Comparison of ENCODE assay signal across 8 cellular contexts in genomic region chr1:42952353-42953001, GRCh38. TPM values are rescaled to one million over a fixed set of nuclear protein-coding genes. Genes with fewer than 3 reads are reported as not detected.
DNase-seq lines count a peak whose midpoint lies in the region; ATAC-seq and TF ChIP-seq lines count a peak whose summit lies in the region.

No MANE protein-coding gene starts in this region.

- no TSS peak for BruUV-seq in Calu3 (replicated peaks; lab: Mats Ljungman, UMichigan)

- H3K36me3 Mint-ChIP-seq in IgD-negative memory B cell (peaks cover 15% of the 10 kb centered on the region), Calu3 (ENCODE audit: insufficient read depth, unreplicated experiment) (peaks cover 65% of the 10 kb centered on the region)
- peaks cover 25 to 59% of the 10 kb centered on the region in 2 donors for H3K36me3 Mint-ChIP-seq in stimulated activated naive B cell treated with anti-CD40 and anti-IgM and Interleukin-4, amounts not matched to agents 10 μg/mL and 1 μg/mL and 100 μg/mL, for 72 hours

- H3K27ac Mint-ChIP-seq in IgD-negative memory B cell (peak overlapping the region; percentile 96 to 98 (median 97)), Calu3 (ENCODE audit: unreplicated experiment) (no peak overlapping the region)
- peak overlapping the region; percentile 93 for H3K27ac Mint-ChIP-seq in stimulated activated naive B cell treated with anti-CD40 and anti-IgM and Interleukin-4, amounts not matched to agents 10 μg/mL and 1 μg/mL and 100 μg/mL, for 72 hours

- H3K27me3 Mint-ChIP-seq in IgD-negative memory B cell (no peaks in the 10 kb centered on the region), Calu3 (ENCODE audit: unreplicated experiment) (no peaks in the 10 kb centered on the region)
- no peaks in the 10 kb centered on the region for H3K27me3 Mint-ChIP-seq in stimulated activated naive B cell treated with anti-CD40 and anti-IgM and Interleukin-4, amounts not matched to agents 10 μg/mL and 1 μg/mL and 100 μg/mL, for 72 hours

- TF ChIP-seq EP300 in ovary (IDR thresholded peaks at IDR 0.05), result no peak

- no peak for TF ChIP-seq POLR2A in ovary (IDR thresholded peaks at IDR 0.05)

- no peaks in the 10 kb centered on the region for H3K27me3 ChIP-seq in left ventricle myocardium inferior (ENCODE audit: low read depth)
- H3K27me3 ChIP-seq in ovary, result no peaks in the 10 kb centered on the region

- peak overlapping the region; percentile 63 for H3K27ac ChIP-seq in left ventricle myocardium inferior (replicated peaks)
- H3K27ac ChIP-seq in ovary, result no peak overlapping the region

- CTCF ChIA-PET in Calu3 (lab: Charles Lee), result interaction anchor here (1.2 to 1.4 kb wide), 2 partner anchors 23 to 39 kb away, joined by 4 read pairs; no protein-coding TSS in a partner anchor

- WGBS in ovary, 3 donors, result 91 to 94% (median 92%) methylated on average over 10 of the region's 10 CpGs

- peak; percentile 77 to 87 for ATAC-seq in stimulated activated naive B cell treated with anti-CD40 and anti-IgM and Interleukin-4, amounts not matched to agents 10 μg/mL and 1 μg/mL and 100 μg/mL, for 72 hours (replicated peaks)

- H3K4me3 Mint-ChIP-seq in IgD-negative memory B cell, result peak overlapping the region; percentile 73 to 99 (median 84)
- peak overlapping the region; percentile 25 to 62 for H3K4me3 Mint-ChIP-seq in stimulated activated naive B cell treated with anti-CD40 and anti-IgM and Interleukin-4, amounts not matched to agents 10 μg/mL and 1 μg/mL and 100 μg/mL, for 72 hours
- no peak overlapping the region for H3K4me3 Mint-ChIP-seq in Calu3 (ENCODE audit: low read depth, unreplicated experiment)

- intact Hi-C loops in left ventricle myocardium inferior (cut with micrococcal nuclease) (no loop called here), cardiac septum (cut with DNase I) (no loop called here), Calu3 (cut with micrococcal nuclease; ENCODE audit: unreplicated experiment) (no loop called here), ovary (cut with DNase I) (no loop called here)

- H3K9me3 ChIP-seq in left ventricle myocardium inferior (replicated peaks) (no peaks in the 10 kb centered on the region), ovary (no peaks in the 10 kb centered on the region)

- H3K9me3 Mint-ChIP-seq in IgD-negative memory B cell (no peaks in the 10 kb centered on the region), Calu3 (ENCODE audit: low read depth, unreplicated experiment) (no peaks in the 10 kb centered on the region)
- H3K9me3 Mint-ChIP-seq in stimulated activated naive B cell treated with anti-CD40 and anti-IgM and Interleukin-4, amounts not matched to agents 10 μg/mL and 1 μg/mL and 100 μg/mL, for 72 hours, result peaks cover 0 to 2% of the 10 kb centered on the region in 2 donors

- TF ChIP-seq CTCF in left ventricle myocardium inferior (IDR thresholded peaks at IDR 0.05; ENCODE audit: borderline replicate concordance), result no peak
- no peak for TF ChIP-seq CTCF in Calu3 (IDR thresholded peaks at IDR 0.05; ENCODE audit: unreplicated experiment)
- TF ChIP-seq CTCF in ovary (IDR thresholded peaks at IDR 0.05), result no peak

- H3K4me1 Mint-ChIP-seq in IgD-negative memory B cell, result peaks cover 58 to 70% (median 66%) of the 10 kb centered on the region in 3 donors
- peaks cover 64 to 96% of the 10 kb centered on the region in 2 donors for H3K4me1 Mint-ChIP-seq in stimulated activated naive B cell treated with anti-CD40 and anti-IgM and Interleukin-4, amounts not matched to agents 10 μg/mL and 1 μg/mL and 100 μg/mL, for 72 hours
- peaks cover 64% of the 10 kb centered on the region for H3K4me1 Mint-ChIP-seq in Calu3 (ENCODE audit: low read depth, unreplicated experiment)

- peaks cover 77% of the 10 kb centered on the region for H3K4me1 ChIP-seq in left ventricle myocardium inferior
- H3K4me1 ChIP-seq in ovary (ENCODE audit: insufficient read depth), result no peaks in the 10 kb centered on the region

- H3K4me3 ChIP-seq in left ventricle myocardium inferior (no peak overlapping the region), ovary (no peak overlapping the region)

- H3K36me3 ChIP-seq in left ventricle myocardium inferior (no peaks in the 10 kb centered on the region), ovary (no peaks in the 10 kb centered on the region)

- DNase-seq in left ventricle myocardium inferior, result no peak
- DNase-seq in cardiac septum (ENCODE audit: low spot score), result no peak
- DNase-seq in central memory CD4-positive, alpha-beta T cell, result peak; percentile 45
- DNase-seq in stimulated activated naive B cell treated with anti-CD40 and anti-IgM and Interleukin-4, amounts not matched to agents 10 μg/mL and 1 μg/mL and 100 μg/mL, for 72 hours, result peak; percentile 60
- no peak for DNase-seq in stimulated activated CD4-positive, alpha-beta T cell treated with anti-CD3 and anti-CD28 coated beads, Interleukin-15, amount 100 ng/mL, for 24 hours
- no peak for DNase-seq in Calu3
- DNase-seq in ovary, result no peak

RNA-seq across cellular contexts. Expression of gene SLC2A1, which starts 6.2 kb away (rescaled TPM):
- 54.9 TPM for total RNA-seq in left ventricle myocardium inferior
- 31.9 TPM for total RNA-seq in cardiac septum
- 90.6 TPM for polyA plus RNA-seq in IgD-negative memory B cell
- total RNA-seq in Calu3 (2022), result 163 and 183 TPM in 2 replicates
- 10 to 100 TPM; 10.3 to 65.4 (median 26.0) TPM for total RNA-seq in ovary
- 10 to 100 TPM; 11.4 to 11.7 TPM for polyA plus RNA-seq in ovary

Comparison
In these comparisons a context has a peak if more than half of its experiments do, and no peak if none do; other contexts are left out.
1. DNase-seq: peak in central memory CD4-positive, alpha-beta T cell (single experiment) and stimulated activated naive B cell treated with anti-CD40 and anti-IgM and Interleukin-4, amounts not matched to agents 10 μg/mL and 1 μg/mL and 100 μg/mL, for 72 hours (single experiment); none in left ventricle myocardium inferior (single experiment), cardiac septum (single experiment), stimulated activated CD4-positive, alpha-beta T cell treated with anti-CD3 and anti-CD28 coated beads, Interleukin-15, amount 100 ng/mL, for 24 hours (single experiment), Calu3 (single experiment) and ovary (0 of 5).